In the genomic region with DNA sequence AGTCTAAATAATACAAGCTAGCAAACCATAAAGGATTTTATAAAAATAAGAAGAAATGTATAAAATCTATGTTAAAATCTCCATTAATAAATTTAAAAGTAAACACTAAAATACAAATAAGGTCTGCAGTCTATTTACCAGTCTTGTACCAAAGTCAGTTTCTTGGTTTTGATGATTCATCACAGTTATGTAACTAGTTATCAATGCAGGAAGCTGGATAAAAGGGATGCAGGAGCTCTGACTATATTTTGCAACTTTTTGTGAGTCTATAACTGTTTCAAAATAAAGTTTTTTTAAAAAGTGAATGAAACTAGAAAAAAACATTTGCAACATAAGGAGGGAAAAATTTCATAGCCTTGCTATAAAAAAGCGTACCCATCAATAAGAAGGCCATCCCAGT, we compare ENCODE assay signal across 21 cellular contexts.
DNase-seq lines count a peak whose midpoint lies in the region; ATAC-seq and TF ChIP-seq lines count a peak whose summit lies in the region.
"Had no signal": no experiment of that assay in that cellular context is flagged by ENCODE, and none has a peak within 500 bp of the region (broad histone marks: within the 10 kb centered on the region; RNA-seq: fewer than 3 reads in every experiment).

No MANE protein-coding gene starts in this region.

- H3K9me2 ChIP-seq in PC-3 (replicated peaks; ENCODE audit: low read length) = no peaks in the 10 kb centered on the region

- no peak overlapping the region for H2AFZ ChIP-seq in PC-3 (ENCODE audit: low read length)

- H3K4me1 Mint-ChIP-seq in CD4-positive, alpha-beta memory T cell = no peaks in the 10 kb centered on the region
- H3K4me1 Mint-ChIP-seq: activated B cell treated with CpG ODN at 0.5 μM for 24 hours, nephron had no signal

- H3K36me3 ChIP-seq in PC-3 (ENCODE audit: low read depth, low read length) = no peaks in the 10 kb centered on the region
- H3K36me3 ChIP-seq in CD4-positive, alpha-beta memory T cell (ENCODE audit: insufficient read depth, low read length) = no peaks in the 10 kb centered on the region
- H3K36me3 ChIP-seq: prostate gland had no signal

- H3K4me2 ChIP-seq in PC-3 (ENCODE audit: low read length) = no peak overlapping the region

- H3K36me3 Mint-ChIP-seq in CD4-positive, alpha-beta memory T cell = no peaks in the 10 kb centered on the region

- CTCF ChIA-PET in PC-3 (lab: Charles Lee) = no interaction called here
- CTCF ChIA-PET in CD4-positive, alpha-beta memory T cell (lab: Charles Lee; ENCODE audit: partially characterized antibody) = no interaction called here

- H3K9ac ChIP-seq in PC-3 (ENCODE audit: low read length) = no peak overlapping the region

- H3K27me3 Mint-ChIP-seq in CD4-positive, alpha-beta memory T cell = peaks cover 2 to 3% of the 10 kb centered on the region in 2 donors
- H3K27me3 Mint-ChIP-seq: activated B cell treated with CpG ODN at 0.5 μM for 24 hours had no signal

- no peaks in the 10 kb centered on the region for H3K27me3 ChIP-seq in PC-3 (ENCODE audit: low read length)
- no peaks in the 10 kb centered on the region for H3K27me3 ChIP-seq in CD4-positive, alpha-beta memory T cell (ENCODE audit: insufficient read depth, low read length)

- POLR2A ChIA-PET in PC-3 (lab: Charles Lee; ENCODE audit: unreplicated experiment) = no interaction called here
- POLR2A ChIA-PET in CD4-positive, alpha-beta memory T cell (lab: Charles Lee; ENCODE audit: partially characterized antibody) = no interaction called here

- ATAC-seq in PC-3 (no peak), HG03571 (IDR thresholded peaks at IDR 0.05; ENCODE audit: unreplicated experiment) (no peak)

- H3K27ac Mint-ChIP-seq in CD4-positive, alpha-beta memory T cell = no peak overlapping the region
- H3K27ac Mint-ChIP-seq: activated B cell treated with CpG ODN at 0.5 μM for 24 hours, nephron had no signal

- no peak overlapping the region for H3K27ac ChIP-seq in PC-3 (ENCODE audit: low read length)
- H3K27ac ChIP-seq in CD4-positive, alpha-beta memory T cell (ENCODE audit: low read depth, low read length) = no peak overlapping the region
- H3K27ac ChIP-seq: prostate gland had no signal

- no peak overlapping the region for H3K4me3 Mint-ChIP-seq in CD4-positive, alpha-beta memory T cell
- H3K4me3 Mint-ChIP-seq: activated B cell treated with CpG ODN at 0.5 μM for 24 hours, nephron had no signal

- H3K9me3 Mint-ChIP-seq in CD4-positive, alpha-beta memory T cell = peaks cover 0 to 6% (median 2%) of the 10 kb centered on the region in 8 donors
- H3K9me3 Mint-ChIP-seq: activated B cell treated with CpG ODN at 0.5 μM for 24 hours, nephron had no signal

- no peaks in the 10 kb centered on the region for H4K20me1 ChIP-seq in PC-3 (ENCODE audit: low read length)

- no TSS peak for BruUV-seq in PC-3 (replicated peaks; lab: Mats Ljungman, UMichigan)

- DNase-seq in SKM-1 (lab: John Stamatoyannopoulos, UW; ENCODE audit: unreplicated experiment) (peak; percentile 0), SKM-1 treated with dmso at 0.1 percent for 144 hours (lab: John Stamatoyannopoulos, UW; ENCODE audit: unreplicated experiment) (no peak), PC-3 (peak; percentile 16), epithelial cell of esophagus (ENCODE audit: low read depth) (peak; percentile 42), activated T-cell treated with anti-CD3 and anti-CD28 coated beads for 4 hours (no peak), 8988T (no peak)
- DNase-seq in CD4-positive, alpha-beta memory T cell = no peak
- DNase-seq: activated B cell treated with CpG ODN at 0.5 μM for 24 hours; activated CD8-positive, alpha-beta memory T cell treated with anti-CD3 and anti-CD28 coated beads for 24 hours; C1 segment of cervical spinal cord; DMS 273 treated with DMSO at 0.1 percent for 48 hours; effector memory CD4-positive, alpha-beta T cell; hypothalamus; NCI-H187; NCI-H345; Right ventricle myocardium superior; small intestine; stimulated activated CD4-positive, alpha-beta T cell treated with anti-CD3 and anti-CD28 coated beads, Interleukin-4, amount 100 ng/mL, for 24 hours had no signal

- no peaks in the 10 kb centered on the region for H3F3A ChIP-seq in PC-3 (ENCODE audit: low read length, unreplicated experiment)

- TF ChIP-seq CTCF in PC-3 (conservative IDR thresholded peaks at IDR 0.05; ENCODE audit: low read depth, low read length) = no peak
- TF ChIP-seq CTCF in epithelial cell of esophagus (IDR thresholded peaks at IDR 0.05; ENCODE audit: insufficient read depth, low read depth, low read length, missing control alignments) = no peak

- H3K4me3 ChIP-seq in PC-3 (ENCODE audit: low read length) (no peak overlapping the region), epithelial cell of esophagus (ENCODE audit: low read length) (no peak overlapping the region)
- no peak overlapping the region for H3K4me3 ChIP-seq in CD4-positive, alpha-beta memory T cell (ENCODE audit: low read length in 2 of 2)
- H3K4me3 ChIP-seq: prostate gland had no signal

- H3K9me3 ChIP-seq in PC-3 (ENCODE audit: low read length) = no peaks in the 10 kb centered on the region
- no peaks in the 10 kb centered on the region for H3K9me3 ChIP-seq in CD4-positive, alpha-beta memory T cell (ENCODE audit: control insufficient read depth in 1 of 2, low read length in 2 of 2)
- H3K9me3 ChIP-seq: prostate gland had no signal

- intact Hi-C loops in PC-3 (cut with micrococcal nuclease) = no loop called here
- intact Hi-C loops in CD4-positive, alpha-beta memory T cell (cut with micrococcal nuclease) = no loop called here

- H3K79me2 ChIP-seq in PC-3 (ENCODE audit: low read length) = no peaks in the 10 kb centered on the region

- H3K4me1 ChIP-seq in PC-3 (ENCODE audit: insufficient read depth, low read length) = no peaks in the 10 kb centered on the region
- no peaks in the 10 kb centered on the region for H3K4me1 ChIP-seq in CD4-positive, alpha-beta memory T cell (ENCODE audit: insufficient read depth, low read length)
- H3K4me1 ChIP-seq: prostate gland had no signal

Comparison
In these comparisons a context has a peak if more than half of its experiments do, and no peak if none do; other contexts are left out.
1. DNase-seq: peak in SKM-1 (single experiment), PC-3 (single experiment) and epithelial cell of esophagus (single experiment); none in SKM-1 treated with dmso at 0.1 percent for 144 hours (single experiment), activated T-cell treated with anti-CD3 and anti-CD28 coated beads for 4 hours (single experiment), CD4-positive, alpha-beta memory T cell (0 of 5) and 8988T (single experiment).